1 cellular context compared by ENCODE assay signal in genomic region chr9:17962747-17963146, GRCh38.
TF ChIP-seq lines count a peak whose summit lies in the region.

No MANE protein-coding gene starts in this region.

TF ChIP-seq in liver, 16 proteins besides CTCF, POLR2A, EP300 and RAD21:
- TF ChIP-seq ZBTB33 (IDR thresholded peaks at IDR 0.05) (no peak), HNF4A (conservative IDR thresholded peaks at IDR 0.05) (peak in 1 of 2 donors; percentile 6), JUND (IDR thresholded peaks at IDR 0.05) (peak in 1 of 2 donors; percentile 39), RXRA (IDR thresholded peaks at IDR 0.05) (peak in 1 of 2 donors; percentile 13)
